Comparison of ENCODE assay signal across 9 cellular contexts in genomic region chr7:75937958-75938786, GRCh38. TPM values are rescaled to one million over a fixed set of nuclear protein-coding genes. Genes with fewer than 3 reads are reported as not detected.
A peak's percentile ranks its signal among the peaks of the same experiment; 100 is the strongest.
DNase-seq lines count a peak whose midpoint lies in the region; TF ChIP-seq lines count a peak whose summit lies in the region.
"Had no signal": no experiment of that assay in that cellular context is flagged by ENCODE, and none has a peak within 500 bp of the region (broad histone marks: within the 10 kb centered on the region; RNA-seq: fewer than 3 reads in every experiment).

No MANE protein-coding gene starts in this region.

- no peak for TF ChIP-seq POLR2A in testis (IDR thresholded peaks at IDR 0.05)

- TF ChIP-seq CTCF in chondrocyte (IDR thresholded peaks at IDR 0.05) (no peak), testis (IDR thresholded peaks at IDR 0.05) (no peak), GM13977 (IDR thresholded peaks at IDR 0.05; ENCODE audit: extremely low read depth, insufficient read depth, missing control alignments) (no peak)

- H3K9me3 ChIP-seq in testis = no peaks in the 10 kb centered on the region

- no peak overlapping the region for H3K4me3 Mint-ChIP-seq in chondrocyte (ENCODE audit: unreplicated experiment)
- H3K4me3 Mint-ChIP-seq: activated CD4-positive, alpha-beta memory T cell treated with anti-CD3 and anti-CD28 coated beads, Interleukin-2, amount 10 ng/mL, durations not matched to agents 7 days and 5 days had no signal

- peaks cover 7% of the 10 kb centered on the region for H3K36me3 Mint-ChIP-seq in chondrocyte (ENCODE audit: low read depth)

- peak overlapping the region in 1 of 2 donors; percentile 45 for H3K27ac ChIP-seq in testis

- no peaks in the 10 kb centered on the region for H3K36me3 ChIP-seq in testis (ENCODE audit: low read depth, missing control alignments)

- peak overlapping the region; percentile 90 for H3K27ac Mint-ChIP-seq in chondrocyte (ENCODE audit: unreplicated experiment)
- H3K27ac Mint-ChIP-seq: activated CD4-positive, alpha-beta memory T cell treated with anti-CD3 and anti-CD28 coated beads, Interleukin-2, amount 10 ng/mL, durations not matched to agents 7 days and 5 days had no signal

- DNase-seq in LHCN-M2 (ENCODE audit: low read depth) = peak; percentile 97
- DNase-seq in chondrocyte (ENCODE audit: low spot score) = no peak
- peak; percentile 71 for DNase-seq in left kidney (ENCODE audit: low read depth, low spot score)
- peak; percentile 73 for DNase-seq in testis
- DNase-seq in T-helper 2 cell = no peak
- DNase-seq in GM13977 (ENCODE audit: low spot score) = no peak
- DNase-seq in NCI-H510A treated with DMSO at 0.1 percent for 48 hours (lab: John Stamatoyannopoulos, UW) = no peak
- no peak for DNase-seq in NCI-H2107 treated with DMSO at 0.1 percent for 48 hours (lab: John Stamatoyannopoulos, UW; ENCODE audit: unreplicated experiment)
- DNase-seq: activated CD4-positive, alpha-beta memory T cell treated with anti-CD3 and anti-CD28 coated beads, Interleukin-2, amount 10 ng/mL, durations not matched to agents 7 days and 5 days had no signal

- H3K27me3 ChIP-seq in testis = no peaks in the 10 kb centered on the region

- H3K27me3 Mint-ChIP-seq in chondrocyte (ENCODE audit: low read depth) = no peaks in the 10 kb centered on the region
- H3K27me3 Mint-ChIP-seq: activated CD4-positive, alpha-beta memory T cell treated with anti-CD3 and anti-CD28 coated beads, Interleukin-2, amount 10 ng/mL, durations not matched to agents 7 days and 5 days had no signal

- peaks cover 27% of the 10 kb centered on the region for H3K4me1 Mint-ChIP-seq in chondrocyte (ENCODE audit: low read depth)
- H3K4me1 Mint-ChIP-seq: activated CD4-positive, alpha-beta memory T cell treated with anti-CD3 and anti-CD28 coated beads, Interleukin-2, amount 10 ng/mL, durations not matched to agents 7 days and 5 days had no signal

- intact Hi-C loops in testis (cut with DNase I; ENCODE audit: low total_unique reads) = no loop called here

- peaks cover 5% of the 10 kb centered on the region for H3K4me1 ChIP-seq in testis

- no peak overlapping the region for H3K4me3 ChIP-seq in testis

- in situ Hi-C loops in GM13977 (cut with MboI; ENCODE audit: low pct_unique_long_range_greater_than_20kb, low sequenced_read_pairs, unreplicated experiment) = no loop called here

- WGBS in testis, 2 donors = 58 to 62% methylated on average over 15 of the region's 15 CpGs

- H3K9me3 Mint-ChIP-seq in chondrocyte (ENCODE audit: low read depth) = peaks cover 11% of the 10 kb centered on the region
- H3K9me3 Mint-ChIP-seq: activated CD4-positive, alpha-beta memory T cell treated with anti-CD3 and anti-CD28 coated beads, Interleukin-2, amount 10 ng/mL, durations not matched to agents 7 days and 5 days had no signal

RNA-seq across cellular contexts. Expression of gene POR, which starts 23.2 kb away (rescaled TPM):
- 97.7 and 122 TPM in 2 replicates for total RNA-seq in LHCN-M2 (2014; rRNA removed)
- 46.5 TPM for polyA plus RNA-seq in LHCN-M2 (2012)
- total RNA-seq in chondrocyte = 53.8 to 62.2 TPM (median 55.6 TPM) in 3 replicates
- 100 to 1,000 TPM; 122 to 169 TPM for total RNA-seq in testis
- polyA plus RNA-seq in testis (ENCODE audit: insufficient read depth, low read depth, low replicate concordance) = 98.5 TPM

RNA-seq across cellular contexts. Expression of gene TMEM120A, which starts 56.2 kb away (rescaled TPM):
- total RNA-seq in LHCN-M2 (2014; rRNA removed) (31.7 and 32.9 TPM in 2 replicates), chondrocyte (28.8 to 36.0 TPM (median 30.6 TPM) in 3 replicates), testis (100 to 1,000 TPM in 1 of 2 donors, 10 to 100 TPM in 1; 85.9 to 150 TPM)
- 83.4 TPM for polyA plus RNA-seq in LHCN-M2 (2012)
- 270 TPM for polyA plus RNA-seq in testis (ENCODE audit: insufficient read depth, low read depth, low replicate concordance)

RNA-seq across cellular contexts. Expression of gene RHBDD2, which starts 59.3 kb away (rescaled TPM):
- total RNA-seq in LHCN-M2 (2014; rRNA removed) (90.6 and 91.0 TPM in 2 replicates), chondrocyte (32.0 to 35.6 TPM (median 33.8 TPM) in 3 replicates), testis (100 to 1,000 TPM; 106 to 109 TPM)
- polyA plus RNA-seq in LHCN-M2 (2012) = 68.3 TPM
- polyA plus RNA-seq in testis (ENCODE audit: insufficient read depth, low read depth, low replicate concordance) = 161 TPM

Comparison
In these comparisons a context has a peak if more than half of its experiments do, and no peak if none do; other contexts are left out.
1. DNase-seq: peak in LHCN-M2 (single experiment), left kidney (single experiment) and testis (single experiment); none in chondrocyte (single experiment), T-helper 2 cell (0 of 5), GM13977 (single experiment), NCI-H510A treated with DMSO at 0.1 percent for 48 hours (single experiment) and NCI-H2107 treated with DMSO at 0.1 percent for 48 hours (single experiment).